Comparison of ENCODE assay signal across 1 cellular context in the genomic region with DNA sequence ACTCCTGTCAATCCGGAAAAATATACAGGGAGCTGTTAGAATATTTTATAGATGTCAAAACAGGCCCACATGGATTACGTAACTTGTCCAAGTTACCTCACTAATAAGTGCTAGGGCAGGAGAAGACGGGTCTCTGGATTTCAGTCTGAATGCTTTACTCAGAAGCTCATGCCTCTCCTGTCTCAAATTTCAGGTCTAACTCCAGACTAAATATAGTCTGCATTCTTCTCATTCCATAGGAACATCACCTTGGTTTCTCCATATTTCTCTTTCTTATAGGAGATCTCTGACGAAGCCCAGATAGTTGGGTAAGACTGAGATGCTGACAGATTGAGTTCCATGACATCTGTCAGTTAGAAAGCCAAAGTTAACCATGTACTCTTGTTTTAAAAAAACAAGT.
A peak's percentile ranks its signal among the peaks of the same experiment; 100 is the strongest.
TF ChIP-seq lines count a peak whose summit lies in the region.

No MANE protein-coding gene starts in this region.

TF ChIP-seq in HepG2, 621 proteins besides CTCF, POLR2A, EP300 and RAD21 (continued from another document):
- TF ChIP-seq, protein P1, sequence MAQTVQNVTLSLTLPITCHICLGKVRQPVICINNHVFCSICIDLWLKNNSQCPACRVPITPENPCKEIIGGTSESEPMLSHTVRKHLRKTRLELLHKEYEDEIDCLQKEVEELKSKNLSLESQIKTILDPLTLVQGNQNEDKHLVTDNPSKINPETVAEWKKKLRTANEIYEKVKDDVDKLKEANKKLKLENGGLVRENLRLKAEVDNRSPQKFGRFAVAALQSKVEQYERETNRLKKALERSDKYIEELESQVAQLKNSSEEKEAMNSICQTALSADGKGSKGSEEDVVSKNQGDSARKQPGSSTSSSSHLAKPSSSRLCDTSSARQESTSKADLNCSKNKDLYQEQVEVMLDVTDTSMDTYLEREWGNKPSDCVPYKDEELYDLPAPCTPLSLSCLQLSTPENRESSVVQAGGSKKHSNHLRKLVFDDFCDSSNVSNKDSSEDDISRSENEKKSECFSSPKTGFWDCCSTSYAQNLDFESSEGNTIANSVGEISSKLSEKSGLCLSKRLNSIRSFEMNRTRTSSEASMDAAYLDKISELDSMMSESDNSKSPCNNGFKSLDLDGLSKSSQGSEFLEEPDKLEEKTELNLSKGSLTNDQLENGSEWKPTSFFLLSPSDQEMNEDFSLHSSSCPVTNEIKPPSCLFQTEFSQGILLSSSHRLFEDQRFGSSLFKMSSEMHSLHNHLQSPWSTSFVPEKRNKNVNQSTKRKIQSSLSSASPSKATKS (CRISPR knock-in tag; IDR thresholded peaks at IDR 0.05) = no peak
- TF ChIP-seq CEBPB (IDR thresholded peaks at IDR 0.05; ENCODE audit: borderline replicate concordance, low read depth, low read length) (peak; percentile 78), MEF2D (CRISPR knock-in tag; IDR thresholded peaks at IDR 0.05) (no peak), ZNF564 (CRISPR knock-in tag; IDR thresholded peaks at IDR 0.05) (no peak)
